ENCODE assay signal across 1 cellular context in the genomic region with DNA sequence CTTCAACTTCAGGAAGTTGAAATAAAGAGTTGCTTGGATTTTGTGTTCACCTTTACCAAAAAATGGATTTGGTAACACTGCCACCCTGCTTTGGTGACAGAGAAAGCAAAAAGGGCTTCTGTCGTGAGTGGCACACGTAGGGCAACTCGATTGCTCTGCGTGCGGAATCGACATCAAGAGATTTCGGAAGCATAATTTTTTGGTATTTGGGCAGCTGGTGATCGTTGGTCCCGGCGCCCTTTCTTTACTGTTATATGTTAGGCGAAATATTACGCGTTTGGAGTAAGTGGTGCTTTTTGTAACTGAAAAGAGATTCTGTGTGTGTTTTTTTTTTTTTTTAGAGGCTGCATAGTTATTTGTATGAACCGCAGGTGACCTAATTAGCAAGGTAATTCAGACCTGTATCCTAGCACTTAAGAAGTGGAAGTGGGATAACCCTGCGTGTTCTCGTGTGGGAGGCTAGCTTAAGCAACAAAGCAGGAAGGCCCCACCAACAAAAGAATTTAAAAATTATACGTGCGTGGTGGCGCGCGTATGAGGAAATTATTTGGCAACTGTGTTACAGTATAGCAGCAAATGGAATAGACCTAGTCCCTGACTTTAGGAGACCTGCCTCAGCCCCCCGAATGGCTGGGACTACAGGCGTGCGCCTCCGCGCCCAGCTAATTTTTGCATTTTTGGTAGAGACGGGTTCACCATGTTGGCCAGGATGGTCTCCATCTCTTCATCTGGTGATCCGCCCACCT.
TF ChIP-seq lines count a peak whose summit lies in the region.

RNU11 (plus strand) TSS at position 108 of the 746 bp plus-strand sequence.

TF ChIP-seq in HEK293, 187 proteins besides CTCF, POLR2A, EP300 and RAD21 (continued from another document and continues in another):
- TF ChIP-seq, protein P1, sequence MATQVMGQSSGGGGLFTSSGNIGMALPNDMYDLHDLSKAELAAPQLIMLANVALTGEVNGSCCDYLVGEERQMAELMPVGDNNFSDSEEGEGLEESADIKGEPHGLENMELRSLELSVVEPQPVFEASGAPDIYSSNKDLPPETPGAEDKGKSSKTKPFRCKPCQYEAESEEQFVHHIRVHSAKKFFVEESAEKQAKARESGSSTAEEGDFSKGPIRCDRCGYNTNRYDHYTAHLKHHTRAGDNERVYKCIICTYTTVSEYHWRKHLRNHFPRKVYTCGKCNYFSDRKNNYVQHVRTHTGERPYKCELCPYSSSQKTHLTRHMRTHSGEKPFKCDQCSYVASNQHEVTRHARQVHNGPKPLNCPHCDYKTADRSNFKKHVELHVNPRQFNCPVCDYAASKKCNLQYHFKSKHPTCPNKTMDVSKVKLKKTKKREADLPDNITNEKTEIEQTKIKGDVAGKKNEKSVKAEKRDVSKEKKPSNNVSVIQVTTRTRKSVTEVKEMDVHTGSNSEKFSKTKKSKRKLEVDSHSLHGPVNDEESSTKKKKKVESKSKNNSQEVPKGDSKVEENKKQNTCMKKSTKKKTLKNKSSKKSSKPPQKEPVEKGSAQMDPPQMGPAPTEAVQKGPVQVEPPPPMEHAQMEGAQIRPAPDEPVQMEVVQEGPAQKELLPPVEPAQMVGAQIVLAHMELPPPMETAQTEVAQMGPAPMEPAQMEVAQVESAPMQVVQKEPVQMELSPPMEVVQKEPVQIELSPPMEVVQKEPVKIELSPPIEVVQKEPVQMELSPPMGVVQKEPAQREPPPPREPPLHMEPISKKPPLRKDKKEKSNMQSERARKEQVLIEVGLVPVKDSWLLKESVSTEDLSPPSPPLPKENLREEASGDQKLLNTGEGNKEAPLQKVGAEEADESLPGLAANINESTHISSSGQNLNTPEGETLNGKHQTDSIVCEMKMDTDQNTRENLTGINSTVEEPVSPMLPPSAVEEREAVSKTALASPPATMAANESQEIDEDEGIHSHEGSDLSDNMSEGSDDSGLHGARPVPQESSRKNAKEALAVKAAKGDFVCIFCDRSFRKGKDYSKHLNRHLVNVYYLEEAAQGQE (tag by site-specific recombination; IDR thresholded peaks at IDR 0.05): peak; percentile 75
- TF ChIP-seq, protein P2, sequence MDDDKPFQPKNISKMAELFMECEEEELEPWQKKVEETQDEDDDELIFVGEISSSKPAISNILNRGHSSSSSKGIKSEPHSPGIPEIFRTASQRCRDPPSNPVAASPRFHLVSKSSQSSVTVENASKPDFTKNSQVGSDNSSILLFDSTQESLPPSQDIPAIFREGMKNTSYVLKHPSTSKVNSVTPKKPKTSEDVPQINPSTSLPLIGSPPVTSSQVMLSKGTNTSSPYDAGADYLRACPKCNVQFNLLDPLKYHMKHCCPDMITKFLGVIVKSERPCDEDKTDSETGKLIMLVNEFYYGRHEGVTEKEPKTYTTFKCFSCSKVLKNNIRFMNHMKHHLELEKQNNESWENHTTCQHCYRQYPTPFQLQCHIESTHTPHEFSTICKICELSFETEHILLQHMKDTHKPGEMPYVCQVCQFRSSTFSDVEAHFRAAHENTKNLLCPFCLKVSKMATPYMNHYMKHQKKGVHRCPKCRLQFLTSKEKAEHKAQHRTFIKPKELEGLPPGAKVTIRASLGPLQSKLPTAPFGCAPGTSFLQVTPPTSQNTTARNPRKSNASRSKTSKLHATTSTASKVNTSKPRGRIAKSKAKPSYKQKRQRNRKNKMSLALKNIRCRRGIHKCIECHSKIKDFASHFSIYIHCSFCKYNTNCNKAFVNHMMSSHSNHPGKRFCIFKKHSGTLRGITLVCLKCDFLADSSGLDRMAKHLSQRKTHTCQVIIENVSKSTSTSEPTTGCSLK (tag by site-specific recombination; IDR thresholded peaks at IDR 0.05): no peak
- TF ChIP-seq ZNF621 (tag by site-specific recombination; IDR thresholded peaks at IDR 0.05): no peak
- TF ChIP-seq ZNF138 (tag by site-specific recombination; IDR thresholded peaks at IDR 0.05; ENCODE audit: borderline replicate concordance): no peak
- TF ChIP-seq ZNF600 (tag by site-specific recombination; IDR thresholded peaks at IDR 0.05): peak; percentile 95
- TF ChIP-seq ZNF404 (tag by site-specific recombination; IDR thresholded peaks at IDR 0.05): no peak
- TF ChIP-seq, protein P3, sequence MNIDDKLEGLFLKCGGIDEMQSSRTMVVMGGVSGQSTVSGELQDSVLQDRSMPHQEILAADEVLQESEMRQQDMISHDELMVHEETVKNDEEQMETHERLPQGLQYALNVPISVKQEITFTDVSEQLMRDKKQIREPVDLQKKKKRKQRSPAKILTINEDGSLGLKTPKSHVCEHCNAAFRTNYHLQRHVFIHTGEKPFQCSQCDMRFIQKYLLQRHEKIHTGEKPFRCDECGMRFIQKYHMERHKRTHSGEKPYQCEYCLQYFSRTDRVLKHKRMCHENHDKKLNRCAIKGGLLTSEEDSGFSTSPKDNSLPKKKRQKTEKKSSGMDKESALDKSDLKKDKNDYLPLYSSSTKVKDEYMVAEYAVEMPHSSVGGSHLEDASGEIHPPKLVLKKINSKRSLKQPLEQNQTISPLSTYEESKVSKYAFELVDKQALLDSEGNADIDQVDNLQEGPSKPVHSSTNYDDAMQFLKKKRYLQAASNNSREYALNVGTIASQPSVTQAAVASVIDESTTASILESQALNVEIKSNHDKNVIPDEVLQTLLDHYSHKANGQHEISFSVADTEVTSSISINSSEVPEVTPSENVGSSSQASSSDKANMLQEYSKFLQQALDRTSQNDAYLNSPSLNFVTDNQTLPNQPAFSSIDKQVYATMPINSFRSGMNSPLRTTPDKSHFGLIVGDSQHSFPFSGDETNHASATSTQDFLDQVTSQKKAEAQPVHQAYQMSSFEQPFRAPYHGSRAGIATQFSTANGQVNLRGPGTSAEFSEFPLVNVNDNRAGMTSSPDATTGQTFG (tag by site-specific recombination; IDR thresholded peaks at IDR 0.05; ENCODE audit: borderline replicate concordance): no peak
- TF ChIP-seq, protein P4, sequence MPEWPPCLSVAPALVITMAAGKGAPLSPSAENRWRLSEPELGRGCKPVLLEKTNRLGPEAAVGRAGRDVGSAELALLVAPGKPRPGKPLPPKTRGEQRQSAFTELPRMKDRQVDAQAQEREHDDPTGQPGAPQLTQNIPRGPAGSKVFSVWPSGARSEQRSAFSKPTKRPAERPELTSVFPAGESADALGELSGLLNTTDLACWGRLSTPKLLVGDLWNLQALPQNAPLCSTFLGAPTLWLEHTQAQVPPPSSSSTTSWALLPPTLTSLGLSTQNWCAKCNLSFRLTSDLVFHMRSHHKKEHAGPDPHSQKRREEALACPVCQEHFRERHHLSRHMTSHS (tag by site-specific recombination; IDR thresholded peaks at IDR 0.05): 0 out of 2 replicates have a peak, but pooled peaks have one; percentile 27
- peak; percentile 97 for TF ChIP-seq ZNF2 (tag by site-specific recombination; IDR thresholded peaks at IDR 0.05)
- TF ChIP-seq, protein P5, sequence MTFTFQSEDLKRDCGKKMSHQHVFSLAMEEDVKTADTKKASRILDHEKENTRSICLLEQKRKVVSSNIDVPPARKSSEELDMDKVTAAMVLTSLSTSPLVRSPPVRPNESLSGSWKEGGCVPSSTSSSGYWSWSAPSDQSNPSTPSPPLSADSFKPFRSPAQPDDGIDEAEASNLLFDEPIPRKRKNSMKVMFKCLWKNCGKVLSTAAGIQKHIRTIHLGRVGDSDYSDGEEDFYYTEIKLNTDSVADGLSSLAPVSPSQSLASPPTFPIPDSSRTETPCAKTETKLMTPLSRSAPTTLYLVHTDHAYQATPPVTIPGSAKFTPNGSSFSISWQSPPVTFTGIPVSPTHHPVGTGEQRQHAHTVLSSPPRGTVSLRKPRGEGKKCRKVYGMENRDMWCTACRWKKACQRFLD (tag by site-specific recombination; IDR thresholded peaks at IDR 0.05): no peak
- TF ChIP-seq, protein P6, sequence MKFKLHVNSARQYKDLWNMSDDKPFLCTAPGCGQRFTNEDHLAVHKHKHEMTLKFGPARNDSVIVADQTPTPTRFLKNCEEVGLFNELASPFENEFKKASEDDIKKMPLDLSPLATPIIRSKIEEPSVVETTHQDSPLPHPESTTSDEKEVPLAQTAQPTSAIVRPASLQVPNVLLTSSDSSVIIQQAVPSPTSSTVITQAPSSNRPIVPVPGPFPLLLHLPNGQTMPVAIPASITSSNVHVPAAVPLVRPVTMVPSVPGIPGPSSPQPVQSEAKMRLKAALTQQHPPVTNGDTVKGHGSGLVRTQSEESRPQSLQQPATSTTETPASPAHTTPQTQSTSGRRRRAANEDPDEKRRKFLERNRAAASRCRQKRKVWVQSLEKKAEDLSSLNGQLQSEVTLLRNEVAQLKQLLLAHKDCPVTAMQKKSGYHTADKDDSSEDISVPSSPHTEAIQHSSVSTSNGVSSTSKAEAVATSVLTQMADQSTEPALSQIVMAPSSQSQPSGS (tag by site-specific recombination; IDR thresholded peaks at IDR 0.05; ENCODE audit: low read depth): peak; percentile 83; the same call in 1 of the 2 replicates
- TF ChIP-seq ZNF658 (tag by site-specific recombination; IDR thresholded peaks at IDR 0.05): no peak
- no peak for TF ChIP-seq ZNF473 (tag by site-specific recombination; IDR thresholded peaks at IDR 0.05)
- TF ChIP-seq SCRT2 (tag by site-specific recombination; IDR thresholded peaks at IDR 0.05): peak; percentile 78
- TF ChIP-seq, protein P7, sequence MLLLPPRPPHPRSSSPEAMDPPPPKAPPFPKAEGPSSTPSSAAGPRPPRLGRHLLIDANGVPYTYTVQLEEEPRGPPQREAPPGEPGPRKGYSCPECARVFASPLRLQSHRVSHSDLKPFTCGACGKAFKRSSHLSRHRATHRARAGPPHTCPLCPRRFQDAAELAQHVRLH (tag by site-specific recombination; IDR thresholded peaks at IDR 0.05): peak; percentile 98
- TF ChIP-seq ZNF335 (tag by site-specific recombination; conservative IDR thresholded peaks at IDR 0.05): no peak
- TF ChIP-seq, protein P8, sequence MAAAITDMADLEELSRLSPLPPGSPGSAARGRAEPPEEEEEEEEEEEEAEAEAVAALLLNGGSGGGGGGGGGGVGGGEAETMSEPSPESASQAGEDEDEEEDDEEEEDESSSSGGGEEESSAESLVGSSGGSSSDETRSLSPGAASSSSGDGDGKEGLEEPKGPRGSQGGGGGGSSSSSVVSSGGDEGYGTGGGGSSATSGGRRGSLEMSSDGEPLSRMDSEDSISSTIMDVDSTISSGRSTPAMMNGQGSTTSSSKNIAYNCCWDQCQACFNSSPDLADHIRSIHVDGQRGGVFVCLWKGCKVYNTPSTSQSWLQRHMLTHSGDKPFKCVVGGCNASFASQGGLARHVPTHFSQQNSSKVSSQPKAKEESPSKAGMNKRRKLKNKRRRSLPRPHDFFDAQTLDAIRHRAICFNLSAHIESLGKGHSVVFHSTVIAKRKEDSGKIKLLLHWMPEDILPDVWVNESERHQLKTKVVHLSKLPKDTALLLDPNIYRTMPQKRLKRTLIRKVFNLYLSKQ (tag by site-specific recombination; IDR thresholded peaks at IDR 0.05; ENCODE audit: borderline replicate concordance): peak; percentile 96; the same call in 1 of the 2 replicates
- peak; percentile 97 for TF ChIP-seq ZBTB8A (tag by site-specific recombination; IDR thresholded peaks at IDR 0.05)
- peak; percentile 89 for TF ChIP-seq KLF16 (tag by site-specific recombination; IDR thresholded peaks at IDR 0.05)
- TF ChIP-seq ZNF423 (tag by site-specific recombination; IDR thresholded peaks at IDR 0.05): peak; percentile 62; the same call in 1 of the 2 replicates
- no peak for TF ChIP-seq ZNF521 (tag by site-specific recombination; IDR thresholded peaks at IDR 0.05)
- TF ChIP-seq MEIS1 (CRISPR knock-in tag; IDR thresholded peaks at IDR 0.05; ENCODE audit: borderline replicate concordance): no peak
- TF ChIP-seq RBAK (tag by site-specific recombination; IDR thresholded peaks at IDR 0.05): no peak
- no peak for TF ChIP-seq ZNF707 (tag by site-specific recombination; IDR thresholded peaks at IDR 0.05)
- no peak for TF ChIP-seq HOXA7 (CRISPR knock-in tag; IDR thresholded peaks at IDR 0.05; ENCODE audit: borderline replicate concordance)
- no peak for TF ChIP-seq ZNF132 (tag by site-specific recombination; IDR thresholded peaks at IDR 0.05; ENCODE audit: borderline replicate concordance)
- peak; percentile 61 for TF ChIP-seq ZBTB7A (tag by site-specific recombination; IDR thresholded peaks at IDR 0.05; ENCODE audit: low read depth)
- peak; percentile 85 for TF ChIP-seq ZBTB20 (tag by site-specific recombination; IDR thresholded peaks at IDR 0.05)
- TF ChIP-seq, protein P9, sequence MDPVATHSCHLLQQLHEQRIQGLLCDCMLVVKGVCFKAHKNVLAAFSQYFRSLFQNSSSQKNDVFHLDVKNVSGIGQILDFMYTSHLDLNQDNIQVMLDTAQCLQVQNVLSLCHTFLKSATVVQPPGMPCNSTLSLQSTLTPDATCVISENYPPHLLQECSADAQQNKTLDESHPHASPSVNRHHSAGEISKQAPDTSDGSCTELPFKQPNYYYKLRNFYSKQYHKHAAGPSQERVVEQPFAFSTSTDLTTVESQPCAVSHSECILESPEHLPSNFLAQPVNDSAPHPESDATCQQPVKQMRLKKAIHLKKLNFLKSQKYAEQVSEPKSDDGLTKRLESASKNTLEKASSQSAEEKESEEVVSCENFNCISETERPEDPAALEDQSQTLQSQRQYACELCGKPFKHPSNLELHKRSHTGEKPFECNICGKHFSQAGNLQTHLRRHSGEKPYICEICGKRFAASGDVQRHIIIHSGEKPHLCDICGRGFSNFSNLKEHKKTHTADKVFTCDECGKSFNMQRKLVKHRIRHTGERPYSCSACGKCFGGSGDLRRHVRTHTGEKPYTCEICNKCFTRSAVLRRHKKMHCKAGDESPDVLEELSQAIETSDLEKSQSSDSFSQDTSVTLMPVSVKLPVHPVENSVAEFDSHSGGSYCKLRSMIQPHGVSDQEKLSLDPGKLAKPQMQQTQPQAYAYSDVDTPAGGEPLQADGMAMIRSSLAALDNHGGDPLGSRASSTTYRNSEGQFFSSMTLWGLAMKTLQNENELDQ (tag by site-specific recombination; IDR thresholded peaks at IDR 0.05; ENCODE audit: low read depth): peak; percentile 80; the same call in 1 of the 2 replicates
- TF ChIP-seq ZNF211 (tag by site-specific recombination; IDR thresholded peaks at IDR 0.05; ENCODE audit: low read depth): no peak
- peak; percentile 92 for TF ChIP-seq GFI1B (tag by site-specific recombination; IDR thresholded peaks at IDR 0.05)
- no peak for TF ChIP-seq TCF7L2 (IDR thresholded peaks at IDR 0.05; ENCODE audit: borderline replicate concordance, low read depth, low read length)
- TF ChIP-seq ZNF311 (tag by site-specific recombination; IDR thresholded peaks at IDR 0.05; ENCODE audit: borderline replicate concordance): no peak
- TF ChIP-seq, protein P10, sequence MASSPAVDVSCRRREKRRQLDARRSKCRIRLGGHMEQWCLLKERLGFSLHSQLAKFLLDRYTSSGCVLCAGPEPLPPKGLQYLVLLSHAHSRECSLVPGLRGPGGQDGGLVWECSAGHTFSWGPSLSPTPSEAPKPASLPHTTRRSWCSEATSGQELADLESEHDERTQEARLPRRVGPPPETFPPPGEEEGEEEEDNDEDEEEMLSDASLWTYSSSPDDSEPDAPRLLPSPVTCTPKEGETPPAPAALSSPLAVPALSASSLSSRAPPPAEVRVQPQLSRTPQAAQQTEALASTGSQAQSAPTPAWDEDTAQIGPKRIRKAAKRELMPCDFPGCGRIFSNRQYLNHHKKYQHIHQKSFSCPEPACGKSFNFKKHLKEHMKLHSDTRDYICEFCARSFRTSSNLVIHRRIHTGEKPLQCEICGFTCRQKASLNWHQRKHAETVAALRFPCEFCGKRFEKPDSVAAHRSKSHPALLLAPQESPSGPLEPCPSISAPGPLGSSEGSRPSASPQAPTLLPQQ (tag by site-specific recombination; IDR thresholded peaks at IDR 0.05): peak; percentile 95
